In genomic region chrX:139758250-139758649, GRCh38 we compare ENCODE assay signal across 38 cellular contexts. TPM values are rescaled to one million over a fixed set of nuclear protein-coding genes. Genes with fewer than 3 reads are reported as not detected.
"Had no signal": no experiment of that assay in that cellular context is flagged by ENCODE, and none has a peak within 500 bp of the region (broad histone marks: within the 10 kb centered on the region; RNA-seq: fewer than 3 reads in every experiment).

No MANE protein-coding gene starts in this region.

- H3K4me1 Mint-ChIP-seq: activated CD4-positive, alpha-beta memory T cell treated with anti-CD3 and anti-CD28 coated beads, Interleukin-2, amount 10 ng/mL, durations not matched to agents 7 days and 5 days; activated CD4-positive, alpha-beta T cell treated with anti-CD3 and anti-CD28 coated beads for 36 hours; activated CD4-positive, alpha-beta T cell treated with anti-CD3 and anti-CD28 coated beads, Interleukin-2, amount 10 ng/mL, durations not matched to agents 7 days and 5 days; activated CD8-positive, alpha-beta memory T cell treated with anti-CD3 and anti-CD28 coated beads, Interleukin-2, amount 10 ng/mL, durations not matched to agents 7 days and 5 days; activated naive CD4-positive, alpha-beta T cell treated with anti-CD3 and anti-CD28 coated beads, Interleukin-2, amount 10 ng/mL, durations not matched to agents 7 days and 5 days; activated naive CD4-positive, alpha-beta T cell treated with anti-CD3 and anti-CD28 coated beads, Interleukin-2, amount 50 U/mL, for 24 hours; brain; central memory CD8-positive, alpha-beta T cell; T-cell; T-helper 17 cell had no signal

- H3K4me1 ChIP-seq: ascending aorta had no signal

- H3K27ac ChIP-seq: ascending aorta, cardiac muscle cell, VCaP had no signal

- FAIRE-seq: bronchial epithelial cell, TTC549 had no signal

- H3K9me3 Mint-ChIP-seq: activated naive CD4-positive, alpha-beta T cell treated with anti-CD3 and anti-CD28 coated beads, Interleukin-2, amount 50 U/mL, for 24 hours; central memory CD8-positive, alpha-beta T cell had no signal

- H3K27me3 Mint-ChIP-seq: activated CD4-positive, alpha-beta memory T cell treated with anti-CD3 and anti-CD28 coated beads, Interleukin-2, amount 10 ng/mL, durations not matched to agents 7 days and 5 days; activated CD4-positive, alpha-beta T cell treated with anti-CD3 and anti-CD28 coated beads for 36 hours; activated CD4-positive, alpha-beta T cell treated with anti-CD3 and anti-CD28 coated beads, Interleukin-2, amount 10 ng/mL, durations not matched to agents 7 days and 5 days; activated CD8-positive, alpha-beta memory T cell treated with anti-CD3 and anti-CD28 coated beads, Interleukin-2, amount 10 ng/mL, durations not matched to agents 7 days and 5 days; activated naive CD4-positive, alpha-beta T cell treated with anti-CD3 and anti-CD28 coated beads, Interleukin-2, amount 10 ng/mL, durations not matched to agents 7 days and 5 days; activated naive CD4-positive, alpha-beta T cell treated with anti-CD3 and anti-CD28 coated beads, Interleukin-2, amount 50 U/mL, for 24 hours; activated naive CD8-positive, alpha-beta T cell; activated naive CD8-positive, alpha-beta T cell treated with anti-CD3 and anti-CD28 coated beads, Interleukin-2, amount 10 ng/mL, durations not matched to agents 7 days and 5 days; activated naive CD8-positive, alpha-beta T cell treated with anti-CD3 and anti-CD28 coated beads, Interleukin-2, amount 50 U/mL, for 24 hours; brain; central memory CD8-positive, alpha-beta T cell; T-cell; T-helper 17 cell had no signal

- ATAC-seq: activated CD4-positive, alpha-beta T cell treated with anti-CD3 and anti-CD28 coated beads for 36 hours; activated CD4-positive, CD25-positive, alpha-beta regulatory T cell treated with anti-CD3 and anti-CD28 coated beads, Interleukin-2, amount 50 U/mL, for 24 hours; activated CD8-positive, alpha-beta memory T cell treated with anti-CD3 and anti-CD28 coated beads, Interleukin-2, amount 10 ng/mL, durations not matched to agents 7 days and 5 days; activated CD8-positive, alpha-beta T cell treated with anti-CD3 and anti-CD28 coated beads, Interleukin-2, amount 10 ng/mL, durations not matched to agents 7 days and 5 days; activated naive CD8-positive, alpha-beta T cell treated with anti-CD3 and anti-CD28 coated beads, Interleukin-2, amount 50 U/mL, for 24 hours; T-cell; T-helper 17 cell had no signal

- H3K4me3 ChIP-seq: ascending aorta, cardiac muscle cell had no signal

- H3K27me3 ChIP-seq: ascending aorta, cardiac muscle cell had no signal

- H3K27ac Mint-ChIP-seq: activated CD4-positive, alpha-beta memory T cell treated with anti-CD3 and anti-CD28 coated beads, Interleukin-2, amount 10 ng/mL, durations not matched to agents 7 days and 5 days; activated CD4-positive, alpha-beta T cell treated with anti-CD3 and anti-CD28 coated beads for 36 hours; activated CD4-positive, alpha-beta T cell treated with anti-CD3 and anti-CD28 coated beads, Interleukin-2, amount 10 ng/mL, durations not matched to agents 7 days and 5 days; activated CD8-positive, alpha-beta memory T cell treated with anti-CD3 and anti-CD28 coated beads, Interleukin-2, amount 10 ng/mL, durations not matched to agents 7 days and 5 days; activated CD8-positive, alpha-beta T cell treated with anti-CD3 and anti-CD28 coated beads, Interleukin-2, amount 10 ng/mL, durations not matched to agents 7 days and 5 days; activated naive CD4-positive, alpha-beta T cell treated with anti-CD3 and anti-CD28 coated beads, Interleukin-2, amount 10 ng/mL, durations not matched to agents 7 days and 5 days; activated naive CD4-positive, alpha-beta T cell treated with anti-CD3 and anti-CD28 coated beads, Interleukin-2, amount 50 U/mL, for 24 hours; activated naive CD8-positive, alpha-beta T cell; activated naive CD8-positive, alpha-beta T cell treated with anti-CD3 and anti-CD28 coated beads, Interleukin-2, amount 10 ng/mL, durations not matched to agents 7 days and 5 days; activated naive CD8-positive, alpha-beta T cell treated with anti-CD3 and anti-CD28 coated beads, Interleukin-2, amount 50 U/mL, for 24 hours; activated T-cell treated with anti-CD3 and anti-CD28 coated beads, Interleukin-2, amount 50 U/mL, for 24 hours; activated T-helper 2 cell treated with anti-CD3 and anti-CD28 coated beads, Interferon-gamma antibody, Interleukin-2, Interleukin-4, amounts not matched to agents 10 μg/mL and 5 μg/mL and 100 μg/mL, durations not matched to agents 14 hours and 24 hours and 36 hours; brain; T-cell; T-helper 17 cell had no signal

- H3K4me3 Mint-ChIP-seq: activated CD4-positive, alpha-beta memory T cell treated with anti-CD3 and anti-CD28 coated beads, Interleukin-2, amount 10 ng/mL, durations not matched to agents 7 days and 5 days; activated CD4-positive, alpha-beta T cell treated with anti-CD3 and anti-CD28 coated beads for 36 hours; activated CD4-positive, alpha-beta T cell treated with anti-CD3 and anti-CD28 coated beads, Interleukin-2, amount 10 ng/mL, durations not matched to agents 7 days and 5 days; activated CD8-positive, alpha-beta memory T cell treated with anti-CD3 and anti-CD28 coated beads, Interleukin-2, amount 10 ng/mL, durations not matched to agents 7 days and 5 days; activated CD8-positive, alpha-beta T cell treated with anti-CD3 and anti-CD28 coated beads, Interleukin-2, amount 10 ng/mL, durations not matched to agents 7 days and 5 days; activated naive CD4-positive, alpha-beta T cell treated with anti-CD3 and anti-CD28 coated beads, Interleukin-2, amount 10 ng/mL, durations not matched to agents 7 days and 5 days; activated naive CD4-positive, alpha-beta T cell treated with anti-CD3 and anti-CD28 coated beads, Interleukin-2, amount 50 U/mL, for 24 hours; activated naive CD8-positive, alpha-beta T cell; activated naive CD8-positive, alpha-beta T cell treated with anti-CD3 and anti-CD28 coated beads, Interleukin-2, amount 10 ng/mL, durations not matched to agents 7 days and 5 days; activated naive CD8-positive, alpha-beta T cell treated with anti-CD3 and anti-CD28 coated beads, Interleukin-2, amount 50 U/mL, for 24 hours; activated T-cell treated with anti-CD3 and anti-CD28 coated beads, Interleukin-2, amount 50 U/mL, for 24 hours; brain; central memory CD8-positive, alpha-beta T cell; T-cell; T-helper 17 cell had no signal

- DNase-seq: activated CD4-positive, alpha-beta memory T cell treated with anti-CD3 and anti-CD28 coated beads, Interleukin-2, amount 10 ng/mL, durations not matched to agents 7 days and 5 days; activated CD4-positive, alpha-beta T cell treated with anti-CD3 and anti-CD28 coated beads for 1 hour; activated CD4-positive, alpha-beta T cell treated with anti-CD3 and anti-CD28 coated beads for 36 hours; activated CD4-positive, alpha-beta T cell treated with anti-CD3 and anti-CD28 coated beads for 48 hours; activated CD4-positive, alpha-beta T cell treated with anti-CD3 and anti-CD28 coated beads, Interleukin-2, amount 10 ng/mL, durations not matched to agents 7 days and 5 days; activated CD4-positive, alpha-beta T cell treated with anti-CD3 and anti-CD28 coated beads, Interleukin-2, amount 50 U/mL, for 48 hours; activated CD4-positive, CD25-positive, alpha-beta regulatory T cell; activated CD8-positive, alpha-beta memory T cell treated with anti-CD3 and anti-CD28 coated beads for 24 hours; activated CD8-positive, alpha-beta memory T cell treated with anti-CD3 and anti-CD28 coated beads, Interleukin-2, amount 10 ng/mL, durations not matched to agents 7 days and 5 days; activated CD8-positive, alpha-beta memory T cell treated with anti-CD3 and anti-CD28 coated beads, Interleukin-2, amount 50 U/mL, for 48 hours; activated CD8-positive, alpha-beta T cell treated with anti-CD3 and anti-CD28 coated beads, Interleukin-2, amount 10 ng/mL, durations not matched to agents 7 days and 5 days; activated effector memory CD4-positive, alpha-beta T cell treated with Interleukin-2 at 50 U/mL for 16 hours; activated gamma-delta T cell; activated naive CD4-positive, alpha-beta T cell treated with anti-CD3 and anti-CD28 coated beads, Interleukin-2, amount 10 ng/mL, durations not matched to agents 7 days and 5 days; activated naive CD4-positive, alpha-beta T cell treated with Interleukin-2 at 50 U/mL for 16 hours; activated naive CD8-positive, alpha-beta T cell treated with anti-CD3 and anti-CD28 coated beads, Interleukin-2, amount 10 ng/mL, durations not matched to agents 7 days and 5 days; activated naive CD8-positive, alpha-beta T cell treated with anti-CD3 and anti-CD28 coated beads, Interleukin-2, amount 50 U/mL, for 24 hours; activated T-cell treated with anti-CD3 and anti-CD28 coated beads, Interleukin-2, amount 50 U/mL, for 24 hours; activated T-cell treated with anti-CD3 and anti-CD28 coated beads, Interleukin-2, amount 50 U/mL, for 48 hours; amygdala; anterior cingulate cortex; caudate nucleus; cerebellar nuclear complex; T-cell; T-helper 17 cell; T-helper 9 cell had no signal

- H3K36me3 ChIP-seq: ascending aorta, cardiac muscle cell had no signal

RNA-seq across cellular contexts. Expression of gene MCF2, which starts 50.3 kb away (rescaled TPM):
- total RNA-seq: ascending aorta, chondrocyte had no signal
- polyA plus RNA-seq: cardiac muscle cell had no signal
